ENCODE assay signal across 12 cellular contexts in genomic region chr15:55661431-55661830, GRCh38.
DNase-seq lines count a peak whose midpoint lies in the region; ATAC-seq and TF ChIP-seq lines count a peak whose summit lies in the region.
"Had no signal": no experiment of that assay in that cellular context is flagged by ENCODE, and none has a peak within 500 bp of the region (broad histone marks: within the 10 kb centered on the region; RNA-seq: fewer than 3 reads in every experiment).

No MANE protein-coding gene starts in this region.

- H3K4me1 Mint-ChIP-seq in endodermal cell = peaks cover 25% of the 10 kb centered on the region
- H3K4me1 Mint-ChIP-seq: CD14-positive monocyte had no signal

- no peak overlapping the region for H3K4me3 Mint-ChIP-seq in endodermal cell
- H3K4me3 Mint-ChIP-seq: activated CD8-positive, alpha-beta memory T cell treated with anti-CD3 and anti-CD28 coated beads, Interleukin-2, amount 10 ng/mL, durations not matched to agents 7 days and 5 days; CD14-positive monocyte had no signal

- H3K36me3 Mint-ChIP-seq in endodermal cell (ENCODE audit: low read depth) = peaks cover 1% of the 10 kb centered on the region
- H3K36me3 Mint-ChIP-seq: activated CD8-positive, alpha-beta memory T cell treated with anti-CD3 and anti-CD28 coated beads, Interleukin-2, amount 10 ng/mL, durations not matched to agents 7 days and 5 days; CD14-positive monocyte had no signal

- H3K27me3 Mint-ChIP-seq in endodermal cell (ENCODE audit: insufficient read depth) = peaks cover 6% of the 10 kb centered on the region
- H3K27me3 Mint-ChIP-seq: activated CD8-positive, alpha-beta memory T cell treated with anti-CD3 and anti-CD28 coated beads, Interleukin-2, amount 10 ng/mL, durations not matched to agents 7 days and 5 days had no signal

- no peaks in the 10 kb centered on the region for H3K4me1 ChIP-seq in Loucy (ENCODE audit: insufficient read depth, low read length, poor library complexity, severe bottlenecking)
- peaks cover 10% of the 10 kb centered on the region for H3K4me1 ChIP-seq in endodermal cell (ENCODE audit: control insufficient read depth, insufficient read depth, low read length)
- no peaks in the 10 kb centered on the region for H3K4me1 ChIP-seq in gastroesophageal sphincter
- H3K4me1 ChIP-seq: suprapubic skin had no signal

- H3K4me2 ChIP-seq in Loucy (ENCODE audit: low read depth, low read length, poor library complexity, severe bottlenecking) = no peak overlapping the region

- H3K36me3 ChIP-seq in Loucy (ENCODE audit: insufficient read depth, low read length) (no peaks in the 10 kb centered on the region), endodermal cell (ENCODE audit: control insufficient read depth, insufficient read depth, low read length) (no peaks in the 10 kb centered on the region), gastroesophageal sphincter (no peaks in the 10 kb centered on the region)
- H3K36me3 ChIP-seq: suprapubic skin had no signal

- H3K4me3 ChIP-seq in GM12865 (ENCODE audit: low read depth, low read length) (no peak overlapping the region), Loucy (ENCODE audit: low read length, poor library complexity, severe bottlenecking) (no peak overlapping the region), endodermal cell (ENCODE audit: low read length) (no peak overlapping the region), gastroesophageal sphincter (no peak overlapping the region)
- H3K4me3 ChIP-seq: suprapubic skin had no signal

- no peak for TF ChIP-seq POLR2A in gastroesophageal sphincter (IDR thresholded peaks at IDR 0.05)

- H3K9me2 ChIP-seq in Loucy (replicated peaks; ENCODE audit: low read depth, low read length) = no peaks in the 10 kb centered on the region

- TF ChIP-seq EP300 in gastroesophageal sphincter (IDR thresholded peaks at IDR 0.05) = no peak

- TF ChIP-seq CTCF in GM12865 (IDR thresholded peaks at IDR 0.05; ENCODE audit: insufficient read depth, low read depth, low read length, missing control alignments) = no peak
- no peak for TF ChIP-seq CTCF in Loucy (conservative IDR thresholded peaks at IDR 0.05; ENCODE audit: low read length)
- TF ChIP-seq CTCF in endodermal cell (conservative IDR thresholded peaks at IDR 0.05) = no peak
- TF ChIP-seq CTCF in gastroesophageal sphincter (IDR thresholded peaks at IDR 0.05) = no peak

- DNase-seq in GM12865 (ENCODE audit: low read depth) = peak; percentile 16
- no peak for DNase-seq in endodermal cell
- peak; percentile 31 for DNase-seq in myocyte (ENCODE audit: low read depth)
- no peak for DNase-seq in T-helper 1 cell
- DNase-seq in activated CD4-positive, CD25-positive, alpha-beta regulatory T cell (lab: John Stamatoyannopoulos, UW) = no peak
- no peak for DNase-seq in NCI-H2196 treated with DMSO at 0.1 percent for 48 hours (lab: John Stamatoyannopoulos, UW; ENCODE audit: unreplicated experiment)
- DNase-seq: activated CD8-positive, alpha-beta memory T cell treated with anti-CD3 and anti-CD28 coated beads, Interleukin-2, amount 10 ng/mL, durations not matched to agents 7 days and 5 days; NCI-H524 had no signal

- no peaks in the 10 kb centered on the region for H3K79me2 ChIP-seq in Loucy (ENCODE audit: insufficient read depth, low read length)

- no peak for ATAC-seq in gastroesophageal sphincter
- ATAC-seq: activated CD8-positive, alpha-beta memory T cell treated with anti-CD3 and anti-CD28 coated beads, Interleukin-2, amount 10 ng/mL, durations not matched to agents 7 days and 5 days had no signal

- H3K9ac ChIP-seq in Loucy (ENCODE audit: low read depth, low read length, poor library complexity, severe bottlenecking) (no peak overlapping the region), endodermal cell (ENCODE audit: extremely low read depth, low read length, poor library complexity, severe bottlenecking) (no peak overlapping the region)

- H3F3A ChIP-seq in Loucy (ENCODE audit: low read depth) = no peaks in the 10 kb centered on the region

- H3K9me3 Mint-ChIP-seq in endodermal cell = no peaks in the 10 kb centered on the region

- H3K27ac Mint-ChIP-seq in endodermal cell = peak overlapping the region; percentile 11
- H3K27ac Mint-ChIP-seq: activated CD8-positive, alpha-beta memory T cell treated with anti-CD3 and anti-CD28 coated beads, Interleukin-2, amount 10 ng/mL, durations not matched to agents 7 days and 5 days; CD14-positive monocyte had no signal

- no peaks in the 10 kb centered on the region for H3K9me3 ChIP-seq in Loucy (ENCODE audit: insufficient read depth, low read depth, low read length)
- H3K9me3 ChIP-seq in endodermal cell (ENCODE audit: control insufficient read depth, low read length) = no peaks in the 10 kb centered on the region
- H3K9me3 ChIP-seq in gastroesophageal sphincter = no peaks in the 10 kb centered on the region
- H3K9me3 ChIP-seq: suprapubic skin had no signal

- H3K27ac ChIP-seq in endodermal cell (ENCODE audit: low read depth, low read length) = peak overlapping the region; percentile 83
- H3K27ac ChIP-seq in gastroesophageal sphincter = no peak overlapping the region
- H3K27ac ChIP-seq: suprapubic skin had no signal

- peak overlapping the region; percentile 15; the same call in 1 of the 2 replicates for H2AFZ ChIP-seq in Loucy (ENCODE audit: low read length)

- no peaks in the 10 kb centered on the region for H4K20me1 ChIP-seq in Loucy (ENCODE audit: insufficient read depth, low read length, poor library complexity, severe bottlenecking)

- no peaks in the 10 kb centered on the region for H3K27me3 ChIP-seq in Loucy (ENCODE audit: insufficient read depth, low read length, poor library complexity, severe bottlenecking)
- no peaks in the 10 kb centered on the region for H3K27me3 ChIP-seq in endodermal cell (ENCODE audit: control insufficient read depth, insufficient read depth, low read length, poor library complexity, severe bottlenecking)
- no peaks in the 10 kb centered on the region for H3K27me3 ChIP-seq in gastroesophageal sphincter
- H3K27me3 ChIP-seq: suprapubic skin had no signal

Comparison
In these comparisons a context has a peak if more than half of its experiments do, and no peak if none do; other contexts are left out.
1. DNase-seq: peak in GM12865 (single experiment) and myocyte (single experiment); none in endodermal cell (single experiment), T-helper 1 cell (0 of 5), activated CD4-positive, CD25-positive, alpha-beta regulatory T cell (0 of 4) and NCI-H2196 treated with DMSO at 0.1 percent for 48 hours (single experiment).